Comparison of ENCODE assay signal across 7 cellular contexts in the genomic region with DNA sequence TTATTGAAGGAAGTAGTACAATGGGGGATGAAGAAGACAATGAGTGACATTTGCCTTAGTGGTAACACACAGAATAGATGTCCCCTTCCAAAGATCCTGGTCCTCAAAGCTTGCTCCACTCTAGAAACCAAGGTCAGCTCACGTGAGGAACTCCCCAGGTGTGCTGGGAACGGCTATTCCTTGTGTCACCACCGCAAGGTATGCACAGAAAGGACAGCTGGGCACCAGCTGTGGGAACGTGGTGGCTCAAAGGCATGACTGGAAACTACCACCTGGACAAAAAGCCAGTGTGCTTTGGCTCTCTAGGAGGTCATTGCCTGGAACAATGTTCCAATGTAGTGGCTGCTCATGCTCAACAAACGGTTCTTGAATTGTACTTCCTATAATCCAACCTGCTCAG.
"Had no signal": no experiment of that assay in that cellular context is flagged by ENCODE, and none has a peak within 500 bp of the region (broad histone marks: within the 10 kb centered on the region; RNA-seq: fewer than 3 reads in every experiment).

No MANE protein-coding gene starts in this region.

- H3K4me3 ChIP-seq: K562 had no signal

- H3K4me1 Mint-ChIP-seq: IgD-negative memory B cell had no signal

- H3K36me3 Mint-ChIP-seq: IgD-negative memory B cell had no signal

- H3K27ac ChIP-seq: HL-60 had no signal

- ATAC-seq: HepG2, K562 had no signal

- DNase-seq: IMR-90, KBM-7, KG1 had no signal

- H3K27ac Mint-ChIP-seq: IgD-negative memory B cell had no signal

- H3K4me3 Mint-ChIP-seq: IgD-negative memory B cell had no signal
